In the genomic region with DNA sequence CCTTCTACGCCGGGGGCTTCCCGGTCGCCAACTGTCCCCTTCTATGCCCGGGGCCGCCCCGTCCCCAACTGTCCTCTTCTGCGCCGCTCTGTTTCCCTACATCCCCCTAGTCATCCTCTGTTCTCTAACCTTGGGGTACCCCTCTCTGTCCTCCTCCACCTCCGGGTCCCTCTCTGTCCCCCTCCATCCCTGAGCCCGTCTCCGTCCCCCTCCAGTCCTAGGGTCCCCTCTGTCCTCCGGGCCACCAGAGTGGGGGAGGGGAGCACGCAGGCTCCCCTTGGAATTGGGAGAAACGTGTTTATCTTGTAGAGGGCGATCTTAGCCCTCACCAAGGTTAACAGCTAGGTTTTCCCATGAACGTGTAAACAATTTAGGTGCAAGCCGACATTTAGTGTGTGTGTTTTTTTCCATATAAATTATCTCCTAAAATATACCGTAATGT, we compare ENCODE assay signal across 1 cellular context.
TF ChIP-seq lines count a peak whose summit lies in the region.

No MANE protein-coding gene starts in this region.

TF ChIP-seq in K562, 482 proteins besides CTCF, POLR2A, EP300 and RAD21 (continued from another document and continues in another):
- TF ChIP-seq, protein P1, sequence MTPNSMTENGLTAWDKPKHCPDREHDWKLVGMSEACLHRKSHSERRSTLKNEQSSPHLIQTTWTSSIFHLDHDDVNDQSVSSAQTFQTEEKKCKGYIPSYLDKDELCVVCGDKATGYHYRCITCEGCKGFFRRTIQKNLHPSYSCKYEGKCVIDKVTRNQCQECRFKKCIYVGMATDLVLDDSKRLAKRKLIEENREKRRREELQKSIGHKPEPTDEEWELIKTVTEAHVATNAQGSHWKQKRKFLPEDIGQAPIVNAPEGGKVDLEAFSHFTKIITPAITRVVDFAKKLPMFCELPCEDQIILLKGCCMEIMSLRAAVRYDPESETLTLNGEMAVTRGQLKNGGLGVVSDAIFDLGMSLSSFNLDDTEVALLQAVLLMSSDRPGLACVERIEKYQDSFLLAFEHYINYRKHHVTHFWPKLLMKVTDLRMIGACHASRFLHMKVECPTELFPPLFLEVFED (CRISPR knock-in tag; conservative IDR thresholded peaks at IDR 0.05): peak; percentile 97
- TF ChIP-seq, protein P2, sequence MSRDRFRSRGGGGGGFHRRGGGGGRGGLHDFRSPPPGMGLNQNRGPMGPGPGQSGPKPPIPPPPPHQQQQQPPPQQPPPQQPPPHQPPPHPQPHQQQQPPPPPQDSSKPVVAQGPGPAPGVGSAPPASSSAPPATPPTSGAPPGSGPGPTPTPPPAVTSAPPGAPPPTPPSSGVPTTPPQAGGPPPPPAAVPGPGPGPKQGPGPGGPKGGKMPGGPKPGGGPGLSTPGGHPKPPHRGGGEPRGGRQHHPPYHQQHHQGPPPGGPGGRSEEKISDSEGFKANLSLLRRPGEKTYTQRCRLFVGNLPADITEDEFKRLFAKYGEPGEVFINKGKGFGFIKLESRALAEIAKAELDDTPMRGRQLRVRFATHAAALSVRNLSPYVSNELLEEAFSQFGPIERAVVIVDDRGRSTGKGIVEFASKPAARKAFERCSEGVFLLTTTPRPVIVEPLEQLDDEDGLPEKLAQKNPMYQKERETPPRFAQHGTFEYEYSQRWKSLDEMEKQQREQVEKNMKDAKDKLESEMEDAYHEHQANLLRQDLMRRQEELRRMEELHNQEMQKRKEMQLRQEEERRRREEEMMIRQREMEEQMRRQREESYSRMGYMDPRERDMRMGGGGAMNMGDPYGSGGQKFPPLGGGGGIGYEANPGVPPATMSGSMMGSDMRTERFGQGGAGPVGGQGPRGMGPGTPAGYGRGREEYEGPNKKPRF (IDR thresholded peaks at IDR 0.05; ENCODE audit: low read depth, low read length): no peak
- TF ChIP-seq SUPT5H (IDR thresholded peaks at IDR 0.05) (peak; percentile 95), RBM34 (IDR thresholded peaks at IDR 0.05; ENCODE audit: borderline replicate concordance, insufficient read depth, low read length) (no peak), SNRNP70 (optimal IDR thresholded peaks at IDR 0.05; ENCODE audit: low read depth, low read length) (no peak), SMC3 (conservative IDR thresholded peaks at IDR 0.05; ENCODE audit: insufficient read depth, low read depth, low read length) (no peak), KDM1A (IDR thresholded peaks at IDR 0.05) (peak in 1 of 2 experiments; percentile 21; a peak in 1 of 4 replicates), TAL1 (IDR thresholded peaks at IDR 0.05) (peak; percentile 17; the same call in 1 of the 2 replicates), ARID1B (IDR thresholded peaks at IDR 0.05) (peak; percentile 56), GABPB1 (CRISPR knock-in tag; IDR thresholded peaks at IDR 0.05) (0 out of 2 replicates have a peak, but pooled peaks have one; percentile 12), ZNF79 (CRISPR knock-in tag; IDR thresholded peaks at IDR 0.05; ENCODE audit: low read depth) (no peak), LARP7 (IDR thresholded peaks at IDR 0.05) (peak; percentile 80), HDAC2 (IDR thresholded peaks at IDR 0.05) (peak; percentile 44; the same call in 1 of the 2 replicates), CBX1 (IDR thresholded peaks at IDR 0.05; ENCODE audit: low read depth) (no peak; the same call in 1 of the 2 replicates), THRAP3 (IDR thresholded peaks at IDR 0.05; ENCODE audit: borderline replicate concordance) (peak; percentile 63; the same call in 1 of the 2 replicates), SMARCA4 (IDR thresholded peaks at IDR 0.05) (peak; percentile 22; the same call in 1 of the 2 replicates), NR2C2 (CRISPR knock-in tag; IDR thresholded peaks at IDR 0.05) (no peak), NR2C2 (tag; IDR thresholded peaks at IDR 0.05) (peak; percentile 50; the same call in 1 of the 2 replicates), SMARCC2 (IDR thresholded peaks at IDR 0.05; ENCODE audit: low read depth) (no peak), ZNF324 (CRISPR knock-in tag; IDR thresholded peaks at IDR 0.05) (no peak), ZFP36 (IDR thresholded peaks at IDR 0.05; ENCODE audit: low read depth, low read length, partially characterized antibody) (no peak), ZNF551 (CRISPR knock-in tag; IDR thresholded peaks at IDR 0.05) (no peak), GABPB2 (CRISPR knock-in tag; conservative IDR thresholded peaks at IDR 0.05) (0 out of 2 replicates have a peak, but pooled peaks have one; percentile 12), POLR2AphosphoS5 (IDR thresholded peaks at IDR 0.05; ENCODE audit: control insufficient read depth, insufficient read depth, low read depth, low read length) (peak; percentile 47; the same call in 1 of the 2 replicates)
- TF ChIP-seq, protein P3, sequence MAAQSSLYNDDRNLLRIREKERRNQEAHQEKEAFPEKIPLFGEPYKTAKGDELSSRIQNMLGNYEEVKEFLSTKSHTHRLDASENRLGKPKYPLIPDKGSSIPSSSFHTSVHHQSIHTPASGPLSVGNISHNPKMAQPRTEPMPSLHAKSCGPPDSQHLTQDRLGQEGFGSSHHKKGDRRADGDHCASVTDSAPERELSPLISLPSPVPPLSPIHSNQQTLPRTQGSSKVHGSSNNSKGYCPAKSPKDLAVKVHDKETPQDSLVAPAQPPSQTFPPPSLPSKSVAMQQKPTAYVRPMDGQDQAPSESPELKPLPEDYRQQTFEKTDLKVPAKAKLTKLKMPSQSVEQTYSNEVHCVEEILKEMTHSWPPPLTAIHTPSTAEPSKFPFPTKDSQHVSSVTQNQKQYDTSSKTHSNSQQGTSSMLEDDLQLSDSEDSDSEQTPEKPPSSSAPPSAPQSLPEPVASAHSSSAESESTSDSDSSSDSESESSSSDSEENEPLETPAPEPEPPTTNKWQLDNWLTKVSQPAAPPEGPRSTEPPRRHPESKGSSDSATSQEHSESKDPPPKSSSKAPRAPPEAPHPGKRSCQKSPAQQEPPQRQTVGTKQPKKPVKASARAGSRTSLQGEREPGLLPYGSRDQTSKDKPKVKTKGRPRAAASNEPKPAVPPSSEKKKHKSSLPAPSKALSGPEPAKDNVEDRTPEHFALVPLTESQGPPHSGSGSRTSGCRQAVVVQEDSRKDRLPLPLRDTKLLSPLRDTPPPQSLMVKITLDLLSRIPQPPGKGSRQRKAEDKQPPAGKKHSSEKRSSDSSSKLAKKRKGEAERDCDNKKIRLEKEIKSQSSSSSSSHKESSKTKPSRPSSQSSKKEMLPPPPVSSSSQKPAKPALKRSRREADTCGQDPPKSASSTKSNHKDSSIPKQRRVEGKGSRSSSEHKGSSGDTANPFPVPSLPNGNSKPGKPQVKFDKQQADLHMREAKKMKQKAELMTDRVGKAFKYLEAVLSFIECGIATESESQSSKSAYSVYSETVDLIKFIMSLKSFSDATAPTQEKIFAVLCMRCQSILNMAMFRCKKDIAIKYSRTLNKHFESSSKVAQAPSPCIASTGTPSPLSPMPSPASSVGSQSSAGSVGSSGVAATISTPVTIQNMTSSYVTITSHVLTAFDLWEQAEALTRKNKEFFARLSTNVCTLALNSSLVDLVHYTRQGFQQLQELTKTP (IDR thresholded peaks at IDR 0.05; ENCODE audit: low read depth in 1 of 2, partially characterized antibody in 2 of 2): peak; percentile 78 to 86
- TF ChIP-seq, protein P4, sequence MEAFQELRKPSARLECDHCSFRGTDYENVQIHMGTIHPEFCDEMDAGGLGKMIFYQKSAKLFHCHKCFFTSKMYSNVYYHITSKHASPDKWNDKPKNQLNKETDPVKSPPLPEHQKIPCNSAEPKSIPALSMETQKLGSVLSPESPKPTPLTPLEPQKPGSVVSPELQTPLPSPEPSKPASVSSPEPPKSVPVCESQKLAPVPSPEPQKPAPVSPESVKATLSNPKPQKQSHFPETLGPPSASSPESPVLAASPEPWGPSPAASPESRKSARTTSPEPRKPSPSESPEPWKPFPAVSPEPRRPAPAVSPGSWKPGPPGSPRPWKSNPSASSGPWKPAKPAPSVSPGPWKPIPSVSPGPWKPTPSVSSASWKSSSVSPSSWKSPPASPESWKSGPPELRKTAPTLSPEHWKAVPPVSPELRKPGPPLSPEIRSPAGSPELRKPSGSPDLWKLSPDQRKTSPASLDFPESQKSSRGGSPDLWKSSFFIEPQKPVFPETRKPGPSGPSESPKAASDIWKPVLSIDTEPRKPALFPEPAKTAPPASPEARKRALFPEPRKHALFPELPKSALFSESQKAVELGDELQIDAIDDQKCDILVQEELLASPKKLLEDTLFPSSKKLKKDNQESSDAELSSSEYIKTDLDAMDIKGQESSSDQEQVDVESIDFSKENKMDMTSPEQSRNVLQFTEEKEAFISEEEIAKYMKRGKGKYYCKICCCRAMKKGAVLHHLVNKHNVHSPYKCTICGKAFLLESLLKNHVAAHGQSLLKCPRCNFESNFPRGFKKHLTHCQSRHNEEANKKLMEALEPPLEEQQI (IDR thresholded peaks at IDR 0.05): 0 out of 2 replicates have a peak, but pooled peaks have one; percentile 42
- TF ChIP-seq, protein P5, sequence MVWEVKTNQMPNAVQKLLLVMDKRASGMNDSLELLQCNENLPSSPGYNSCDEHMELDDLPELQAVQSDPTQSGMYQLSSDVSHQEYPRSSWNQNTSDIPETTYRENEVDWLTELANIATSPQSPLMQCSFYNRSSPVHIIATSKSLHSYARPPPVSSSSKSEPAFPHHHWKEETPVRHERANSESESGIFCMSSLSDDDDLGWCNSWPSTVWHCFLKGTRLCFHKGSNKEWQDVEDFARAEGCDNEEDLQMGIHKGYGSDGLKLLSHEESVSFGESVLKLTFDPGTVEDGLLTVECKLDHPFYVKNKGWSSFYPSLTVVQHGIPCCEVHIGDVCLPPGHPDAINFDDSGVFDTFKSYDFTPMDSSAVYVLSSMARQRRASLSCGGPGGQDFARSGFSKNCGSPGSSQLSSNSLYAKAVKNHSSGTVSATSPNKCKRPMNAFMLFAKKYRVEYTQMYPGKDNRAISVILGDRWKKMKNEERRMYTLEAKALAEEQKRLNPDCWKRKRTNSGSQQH (CRISPR knock-in tag; IDR thresholded peaks at IDR 0.05): peak; percentile 61; the same call in 1 of the 2 replicates
- TF ChIP-seq, protein P6, sequence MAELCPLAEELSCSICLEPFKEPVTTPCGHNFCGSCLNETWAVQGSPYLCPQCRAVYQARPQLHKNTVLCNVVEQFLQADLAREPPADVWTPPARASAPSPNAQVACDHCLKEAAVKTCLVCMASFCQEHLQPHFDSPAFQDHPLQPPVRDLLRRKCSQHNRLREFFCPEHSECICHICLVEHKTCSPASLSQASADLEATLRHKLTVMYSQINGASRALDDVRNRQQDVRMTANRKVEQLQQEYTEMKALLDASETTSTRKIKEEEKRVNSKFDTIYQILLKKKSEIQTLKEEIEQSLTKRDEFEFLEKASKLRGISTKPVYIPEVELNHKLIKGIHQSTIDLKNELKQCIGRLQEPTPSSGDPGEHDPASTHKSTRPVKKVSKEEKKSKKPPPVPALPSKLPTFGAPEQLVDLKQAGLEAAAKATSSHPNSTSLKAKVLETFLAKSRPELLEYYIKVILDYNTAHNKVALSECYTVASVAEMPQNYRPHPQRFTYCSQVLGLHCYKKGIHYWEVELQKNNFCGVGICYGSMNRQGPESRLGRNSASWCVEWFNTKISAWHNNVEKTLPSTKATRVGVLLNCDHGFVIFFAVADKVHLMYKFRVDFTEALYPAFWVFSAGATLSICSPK (IDR thresholded peaks at IDR 0.05; ENCODE audit: borderline replicate concordance): 0 out of 2 replicates have a peak, but pooled peaks have one; percentile 48
- TF ChIP-seq, protein P7, sequence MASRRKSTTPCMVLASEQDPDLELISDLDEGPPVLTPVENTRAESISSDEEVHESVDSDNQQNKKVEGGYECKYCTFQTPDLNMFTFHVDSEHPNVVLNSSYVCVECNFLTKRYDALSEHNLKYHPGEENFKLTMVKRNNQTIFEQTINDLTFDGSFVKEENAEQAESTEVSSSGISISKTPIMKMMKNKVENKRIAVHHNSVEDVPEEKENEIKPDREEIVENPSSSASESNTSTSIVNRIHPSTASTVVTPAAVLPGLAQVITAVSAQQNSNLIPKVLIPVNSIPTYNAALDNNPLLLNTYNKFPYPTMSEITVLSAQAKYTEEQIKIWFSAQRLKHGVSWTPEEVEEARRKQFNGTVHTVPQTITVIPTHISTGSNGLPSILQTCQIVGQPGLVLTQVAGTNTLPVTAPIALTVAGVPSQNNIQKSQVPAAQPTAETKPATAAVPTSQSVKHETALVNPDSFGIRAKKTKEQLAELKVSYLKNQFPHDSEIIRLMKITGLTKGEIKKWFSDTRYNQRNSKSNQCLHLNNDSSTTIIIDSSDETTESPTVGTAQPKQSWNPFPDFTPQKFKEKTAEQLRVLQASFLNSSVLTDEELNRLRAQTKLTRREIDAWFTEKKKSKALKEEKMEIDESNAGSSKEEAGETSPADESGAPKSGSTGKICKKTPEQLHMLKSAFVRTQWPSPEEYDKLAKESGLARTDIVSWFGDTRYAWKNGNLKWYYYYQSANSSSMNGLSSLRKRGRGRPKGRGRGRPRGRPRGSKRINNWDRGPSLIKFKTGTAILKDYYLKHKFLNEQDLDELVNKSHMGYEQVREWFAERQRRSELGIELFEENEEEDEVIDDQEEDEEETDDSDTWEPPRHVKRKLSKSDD (conservative IDR thresholded peaks at IDR 0.05; ENCODE audit: low read length): no peak
- TF ChIP-seq, protein P8, sequence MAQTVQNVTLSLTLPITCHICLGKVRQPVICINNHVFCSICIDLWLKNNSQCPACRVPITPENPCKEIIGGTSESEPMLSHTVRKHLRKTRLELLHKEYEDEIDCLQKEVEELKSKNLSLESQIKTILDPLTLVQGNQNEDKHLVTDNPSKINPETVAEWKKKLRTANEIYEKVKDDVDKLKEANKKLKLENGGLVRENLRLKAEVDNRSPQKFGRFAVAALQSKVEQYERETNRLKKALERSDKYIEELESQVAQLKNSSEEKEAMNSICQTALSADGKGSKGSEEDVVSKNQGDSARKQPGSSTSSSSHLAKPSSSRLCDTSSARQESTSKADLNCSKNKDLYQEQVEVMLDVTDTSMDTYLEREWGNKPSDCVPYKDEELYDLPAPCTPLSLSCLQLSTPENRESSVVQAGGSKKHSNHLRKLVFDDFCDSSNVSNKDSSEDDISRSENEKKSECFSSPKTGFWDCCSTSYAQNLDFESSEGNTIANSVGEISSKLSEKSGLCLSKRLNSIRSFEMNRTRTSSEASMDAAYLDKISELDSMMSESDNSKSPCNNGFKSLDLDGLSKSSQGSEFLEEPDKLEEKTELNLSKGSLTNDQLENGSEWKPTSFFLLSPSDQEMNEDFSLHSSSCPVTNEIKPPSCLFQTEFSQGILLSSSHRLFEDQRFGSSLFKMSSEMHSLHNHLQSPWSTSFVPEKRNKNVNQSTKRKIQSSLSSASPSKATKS (CRISPR knock-in tag; IDR thresholded peaks at IDR 0.05): no peak
